2 cellular contexts compared by ENCODE assay signal in genomic region chr22:16783930-16784354, GRCh38.
TF ChIP-seq lines count a peak whose summit lies in the region.

No MANE protein-coding gene starts in this region.

TF ChIP-seq in HEK293T, 16 proteins besides CTCF, POLR2A, EP300 and RAD21 (continued from another document):
- TF ChIP-seq, protein P1, sequence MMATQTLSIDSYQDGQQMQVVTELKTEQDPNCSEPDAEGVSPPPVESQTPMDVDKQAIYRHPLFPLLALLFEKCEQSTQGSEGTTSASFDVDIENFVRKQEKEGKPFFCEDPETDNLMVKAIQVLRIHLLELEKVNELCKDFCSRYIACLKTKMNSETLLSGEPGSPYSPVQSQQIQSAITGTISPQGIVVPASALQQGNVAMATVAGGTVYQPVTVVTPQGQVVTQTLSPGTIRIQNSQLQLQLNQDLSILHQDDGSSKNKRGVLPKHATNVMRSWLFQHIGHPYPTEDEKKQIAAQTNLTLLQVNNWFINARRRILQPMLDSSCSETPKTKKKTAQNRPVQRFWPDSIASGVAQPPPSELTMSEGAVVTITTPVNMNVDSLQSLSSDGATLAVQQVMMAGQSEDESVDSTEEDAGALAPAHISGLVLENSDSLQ (IDR thresholded peaks at IDR 0.05): no peak
- TF ChIP-seq ARNT (IDR thresholded peaks at IDR 0.05) (no peak), TARDBP (IDR thresholded peaks at IDR 0.05) (no peak)

TF ChIP-seq in liver, 16 proteins besides CTCF, POLR2A, EP300 and RAD21 (continued from another document):
- TF ChIP-seq YY1 (IDR thresholded peaks at IDR 0.05) (no peak), REST (IDR thresholded peaks at IDR 0.05) (no peak), HNF4G (IDR thresholded peaks at IDR 0.05) (no peak), FOXA1 (IDR thresholded peaks at IDR 0.05) (no peak), TAF1 (conservative IDR thresholded peaks at IDR 0.05) (no peak), FOXA2 (IDR thresholded peaks at IDR 0.05) (no peak), JUND (IDR thresholded peaks at IDR 0.05) (no peak), RXRA (IDR thresholded peaks at IDR 0.05) (no peak), NR2F2 (IDR thresholded peaks at IDR 0.05) (no peak), HNF4A (conservative IDR thresholded peaks at IDR 0.05) (no peak), GABPA (IDR thresholded peaks at IDR 0.05 in 1 of 2, conservative IDR thresholded peaks at IDR 0.05 in 1 of 2) (no peak), EGR1 (IDR thresholded peaks at IDR 0.05; ENCODE audit: low read depth in 2 of 2) (no peak)
TF ChIP-seq in liver: peak in this region for 0.
